8 cellular contexts compared by ENCODE assay signal in genomic region chr15:59144594-59144993, GRCh38. TPM values are rescaled to one million over a fixed set of nuclear protein-coding genes. Genes with fewer than 3 reads are reported as not detected.
A peak's percentile ranks its signal among the peaks of the same experiment; 100 is the strongest.
DNase-seq lines count a peak whose midpoint lies in the region; ATAC-seq, FAIRE-seq and TF ChIP-seq lines count a peak whose summit lies in the region.
"Not testable (repeated sequence)": the region's sequence is repeated elsewhere in the genome, so short reads cannot be mapped to it uniquely, and the experiment has no call there.

No MANE protein-coding gene starts in this region.

- POLR2A ChIA-PET in AG04450 (lab: Yijun Ruan, JAX); K562 (lab: Yijun Ruan, JAX): not testable (repeated sequence)

- H3K9me1 ChIP-seq in K562 (ENCODE audit: control insufficient read depth, insufficient read depth, low read length), result not testable (repeated sequence)

- not testable (repeated sequence) for H3K9ac ChIP-seq in K562 (ENCODE audit: insufficient read depth in 1 of 2, low read depth in 2 of 2, low read length in 2 of 2)

- H3K36me3 ChIP-seq in RWPE2 (ENCODE audit: low read depth), result peaks cover 88% of the 10 kb centered on the region
- not testable (repeated sequence) for H3K36me3 ChIP-seq in K562 (ENCODE audit: control insufficient read depth, insufficient read depth, low read length)

- in situ Hi-C loops in K562 (cut with MboI), result not testable (repeated sequence)

- ATAC-seq in RWPE2 (ENCODE audit: low read depth); K562: not testable (repeated sequence)

- DNase-seq in AG04450 (ENCODE audit: low read depth, low spot score); LNCaP clone FGC (ENCODE audit: low read depth); K562 (ENCODE audit: extremely low read depth in 1 of 4, low spot score in 3 of 4); epithelial cell of proximal tubule (ENCODE audit: low read depth): not testable (repeated sequence)
- DNase-seq in ELR (ENCODE audit: low read depth) (peak; percentile 32), RWPE2 (ENCODE audit: low spot score) (peak; percentile 27), left kidney (ENCODE audit: low read depth, low spot score) (peak; percentile 32), pons (ENCODE audit: low spot score) (peak; percentile 41)

- peaks cover 14% of the 10 kb centered on the region for H3K4me1 ChIP-seq in RWPE2 (ENCODE audit: insufficient read depth, poor library complexity, severe bottlenecking)
- not testable (repeated sequence) for H3K4me1 ChIP-seq in K562 (replicated peaks in 1 of 2; ENCODE audit: control insufficient read depth in 2 of 2, insufficient read depth in 2 of 2, low read length in 2 of 2)

- 71% methylated on average over 7 of the region's 10 CpGs for WGBS in K562 (ENCODE audit: insufficient coverage, low coverage, missing lambda C conversion rate)

- H3K9me3 ChIP-seq in AG04450 (ENCODE audit: control insufficient read depth, insufficient read depth, low read length); RWPE2 (ENCODE audit: severe bottlenecking); K562 (replicated peaks; ENCODE audit: control insufficient read depth, insufficient read depth, low read depth, low read length): not testable (repeated sequence)

- not testable (repeated sequence) for FAIRE-seq in K562 (lab: Jason Lieb, UNC)

- not testable (repeated sequence) for H3K4me2 ChIP-seq in K562 (ENCODE audit: insufficient read depth, low read length)

- H3K27ac ChIP-seq in AG04450 (ENCODE audit: low read depth, low read length); RWPE2 (ENCODE audit: poor library complexity, severe bottlenecking); K562 (ENCODE audit: extremely low read depth, low read depth, low read length): not testable (repeated sequence)

- TF ChIP-seq RAD21 in K562 (CRISPR knock-in tag; conservative IDR thresholded peaks at IDR 0.05 in 1 of 2, IDR thresholded peaks at IDR 0.05 in 1 of 2), result not testable (repeated sequence)

- H3K4me3 ChIP-seq in AG04450 (ENCODE audit: low read depth, low read length); LNCaP clone FGC (ENCODE audit: low read depth, low read length); RWPE2 (ENCODE audit: severe bottlenecking); K562; epithelial cell of proximal tubule (ENCODE audit: low read depth, low read length): not testable (repeated sequence)

- not testable (repeated sequence) for TF ChIP-seq POLR2A in K562 (conservative IDR thresholded peaks at IDR 0.05)

- H2AFZ ChIP-seq in K562 (ENCODE audit: low read depth, low read length), result not testable (repeated sequence)

- H3K79me2 ChIP-seq in K562 (ENCODE audit: control insufficient read depth, insufficient read depth, low read length), result not testable (repeated sequence)

- CTCF ChIA-PET in AG04450 (lab: Charles Lee), result interaction anchor here (0.8 kb wide), 1 partner anchor 165 kb away, joined by 3 read pairs; no protein-coding TSS in a partner anchor
- CTCF ChIA-PET in K562 (lab: Yijun Ruan, JAX; ENCODE audit: low intra/inter-chr PET ratio), result interaction anchor here (1.2 kb wide), 1 partner anchor 348 kb away, joined by 3 read pairs; no protein-coding TSS in a partner anchor

- intact Hi-C loops in K562 (cut with micrococcal nuclease), result not testable (repeated sequence)

- H3K27me3 ChIP-seq in AG04450 (ENCODE audit: control insufficient read depth, insufficient read depth, low read length); RWPE2 (ENCODE audit: insufficient read depth, poor library complexity, severe bottlenecking); K562 (ENCODE audit: control insufficient read depth in 2 of 2, insufficient read depth in 2 of 2, low read length in 2 of 2): not testable (repeated sequence)

- TF ChIP-seq CTCF in AG04450 (IDR thresholded peaks at IDR 0.05; ENCODE audit: low read depth, low read length), result peak; percentile 36
- peak; percentile 60 for TF ChIP-seq CTCF in LNCaP clone FGC (IDR thresholded peaks at IDR 0.05; ENCODE audit: control insufficient read depth, extremely low read depth, insufficient read depth)
- peak; percentile 49 for TF ChIP-seq CTCF in RWPE2 (IDR thresholded peaks at IDR 0.05; ENCODE audit: poor library complexity, severe bottlenecking)
- peak in 2 of 3 experiments; percentile 9 to 35; a peak in 2 of 6 replicates for TF ChIP-seq CTCF in K562 (IDR thresholded peaks at IDR 0.05 in 2 of 3, conservative IDR thresholded peaks at IDR 0.05 in 1 of 3; ENCODE audit: insufficient read depth in 2 of 3, low read depth in 1 of 3, low read length in 3 of 3)
- peak; percentile 15 for TF ChIP-seq CTCF in epithelial cell of proximal tubule (conservative IDR thresholded peaks at IDR 0.05; ENCODE audit: low read depth, low read length)

- not testable (repeated sequence) for H4K20me1 ChIP-seq in K562 (replicated peaks; ENCODE audit: control insufficient read depth, insufficient read depth, low read length)

- BruUV-seq in K562 (replicated peaks; lab: Mats Ljungman, UMichigan), result not testable (repeated sequence)

- TF ChIP-seq EP300 in K562 (IDR thresholded peaks at IDR 0.05; ENCODE audit: low read length), result not testable (repeated sequence)

RNA-seq across cellular contexts. Expression of gene CCNB2, which starts 39.6 kb away (rescaled TPM):
- 19.7 and 25.9 TPM in 2 replicates for polyA plus RNA-seq in AG04450 (2011; rRNA removed)
- polyA minus RNA-seq in AG04450 (2011; rRNA and poly(A)+ RNA removed), result 12.6 and 16.1 TPM in 2 replicates
- 70.6 and 88.7 TPM in 2 replicates for total RNA-seq in K562 (2011; cell fraction: chromatin; rRNA removed; ENCODE audit: low replicate concordance)
- 54.0 and 54.7 TPM in 2 replicates for total RNA-seq in K562 (2011; cell fraction: nucleolus; rRNA removed)
- total RNA-seq in K562 (2011; cell fraction: nucleoplasm; rRNA removed), result 69.7 and 79.8 TPM in 2 replicates
- total RNA-seq in K562 (2014; rRNA removed), result 84.8 TPM in 2 replicates
- 108 and 125 TPM in 2 replicates for total RNA-seq in K562 (2014; rRNA removed; fragmentation: Illumina TruSeq; extraction: Trizol)
- 115 and 124 TPM in 2 replicates for total RNA-seq in K562 (2015; rRNA removed; fragmentation: Illumina TruSeq; extraction: Trizol)
- 90.4 and 97.2 TPM in 2 replicates for total RNA-seq in K562 (2021)
- polyA plus RNA-seq in K562 (2011; rRNA removed), result 148 and 169 TPM in 2 replicates
- polyA plus RNA-seq in K562 (2011; cell fraction: cytosol; rRNA removed), result 66.9 and 121 TPM in 2 replicates
- 56.9 and 97.4 TPM in 2 replicates for polyA plus RNA-seq in K562 (2011; cell fraction: nucleus; rRNA removed)
- polyA plus RNA-seq in K562 (2012), result 101 and 105 TPM in 2 replicates
- polyA plus RNA-seq in K562 (2014; fragmentation: Illumina TruSeq; extraction: Trizol), result 133 and 145 TPM in 2 replicates
- polyA plus RNA-seq in K562 (2014; fragmentation: Nextera tagmentation; extraction: Ambion mirVana), result 100 to 1,000 TPM; 258 to 266 TPM
- polyA plus RNA-seq in K562 (2014; rRNA removed), result 99.5 and 110 TPM in 2 replicates
- polyA minus RNA-seq in K562 (2011; rRNA and poly(A)+ RNA removed), result 136 and 139 TPM in 2 replicates
- polyA minus RNA-seq in K562 (2011; cell fraction: cytosol; rRNA and poly(A)+ RNA removed), result 65.6 and 66.9 TPM in 2 replicates
- polyA minus RNA-seq in K562 (2011; cell fraction: nucleus; rRNA and poly(A)+ RNA removed), result 37.4 and 62.0 TPM in 2 replicates
- total RNA-seq in epithelial cell of proximal tubule, result 108 TPM in 2 replicates
